Comparison of ENCODE assay signal across 1 cellular context in genomic region chr1:212242985-212243308, GRCh38.
TF ChIP-seq lines count a peak whose summit lies in the region.

No MANE protein-coding gene starts in this region.

TF ChIP-seq in SK-N-SH treated with all-trans-retinoic acid at 6 μM for 48 hours, 23 proteins besides CTCF, POLR2A, EP300 and RAD21 (continued from another document):
- TF ChIP-seq POU6F1 (CRISPR knock-in tag; IDR thresholded peaks at IDR 0.05; ENCODE audit: borderline replicate concordance, low read depth), result no peak
- TF ChIP-seq TSHZ2 (CRISPR knock-in tag; IDR thresholded peaks at IDR 0.05), result no peak
- TF ChIP-seq ZC3H10 (CRISPR knock-in tag; IDR thresholded peaks at IDR 0.05), result no peak
- TF ChIP-seq ARNTL (CRISPR knock-in tag; IDR thresholded peaks at IDR 0.05; ENCODE audit: borderline replicate concordance, low read depth), result no peak
- no peak for TF ChIP-seq CSRNP3 (CRISPR knock-in tag; IDR thresholded peaks at IDR 0.05)
- TF ChIP-seq PPARA (CRISPR knock-in tag; IDR thresholded peaks at IDR 0.05; ENCODE audit: borderline replicate concordance), result no peak
- no peak for TF ChIP-seq ESRRG (CRISPR knock-in tag; IDR thresholded peaks at IDR 0.05)
- TF ChIP-seq TOX (CRISPR knock-in tag; IDR thresholded peaks at IDR 0.05; ENCODE audit: borderline replicate concordance), result no peak
